In the genomic region with DNA sequence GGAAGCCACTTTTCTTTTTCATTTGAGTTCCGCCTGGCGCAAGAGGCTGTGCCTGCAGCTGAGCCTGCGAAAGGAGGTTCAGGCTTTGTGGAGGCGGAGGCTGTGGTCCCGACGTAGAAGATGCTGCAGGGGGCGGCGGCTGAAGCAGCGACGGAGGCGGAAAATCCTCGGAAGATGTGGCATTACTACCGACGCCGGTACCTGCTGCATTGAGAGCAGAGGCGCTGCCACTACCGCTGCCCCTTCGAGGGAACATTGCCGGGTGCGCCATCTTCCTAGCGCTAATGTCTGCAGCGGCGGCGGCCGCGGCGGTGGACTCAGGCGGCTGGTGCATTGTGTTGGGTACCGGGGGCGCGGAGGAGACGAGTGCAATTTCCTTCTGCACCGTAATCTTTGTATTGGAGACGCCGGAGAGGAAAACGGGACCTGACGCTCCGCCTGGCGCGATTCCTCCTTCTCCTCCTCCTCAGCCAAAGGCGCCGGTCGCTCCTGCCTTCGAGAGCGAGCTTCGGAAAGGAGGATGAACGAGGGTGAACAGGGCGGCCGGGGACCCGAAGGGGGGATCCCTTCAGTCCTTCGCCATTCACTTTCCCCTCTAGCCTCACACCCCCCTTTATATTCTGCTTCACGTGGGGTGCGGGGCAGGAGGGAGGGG, we compare ENCODE assay signal across 1 cellular context.
TF ChIP-seq lines count a peak whose summit lies in the region.

TSC22D1 (minus strand) TSS at position 590 of the 655 bp plus-strand sequence; CDS start at position 334, 256 bp downstream.

TF ChIP-seq in GM23338, 12 proteins besides CTCF, POLR2A, EP300 and RAD21 (continued from another document):
- TF ChIP-seq ZNF462 (CRISPR knock-in tag; IDR thresholded peaks at IDR 0.05): no peak
